8 cellular contexts compared by ENCODE assay signal in genomic region chr2:23375448-23375847, GRCh38. TPM values are rescaled to one million over a fixed set of nuclear protein-coding genes. Genes with fewer than 3 reads are reported as not detected.
DNase-seq lines count a peak whose midpoint lies in the region; ATAC-seq and FAIRE-seq lines count a peak whose summit lies in the region.

No MANE protein-coding gene starts in this region.

- no peak for FAIRE-seq in RCC 7860 (lab: Jason Lieb, UNC)

- no peak for DNase-seq in activated naive CD8-positive, alpha-beta T cell treated with anti-CD3 and anti-CD28 coated beads, Interleukin-2, amount 10 ng/mL, durations not matched to agents 7 days and 5 days
- DNase-seq in activated naive CD8-positive, alpha-beta T cell treated with anti-CD3 and anti-CD28 coated beads for 36 hours, result no peak
- peak; percentile 73 for DNase-seq in SK-N-DZ (ENCODE audit: low spot score)
- DNase-seq in HPDE6-E6E7 (ENCODE audit: extremely low spot score), result no peak
- DNase-seq in RCC 7860 (ENCODE audit: low spot score), result no peak
- no peak for DNase-seq in anterior cingulate cortex (lab: John Stamatoyannopoulos, UW)

- POLR2A ChIA-PET in activated naive CD8-positive, alpha-beta T cell treated with anti-CD3 and anti-CD28 coated beads, Interleukin-2, amount 10 ng/mL, durations not matched to agents 7 days and 5 days (lab: Charles Lee), result no interaction called here

- H3K36me3 Mint-ChIP-seq in activated naive CD8-positive, alpha-beta T cell treated with anti-CD3 and anti-CD28 coated beads, Interleukin-2, amount 10 ng/mL, durations not matched to agents 7 days and 5 days, result no peaks in the 10 kb centered on the region
- no peaks in the 10 kb centered on the region for H3K36me3 Mint-ChIP-seq in activated naive CD8-positive, alpha-beta T cell treated with anti-CD3 and anti-CD28 coated beads for 36 hours
- no peaks in the 10 kb centered on the region for H3K36me3 Mint-ChIP-seq in stimulated activated memory B cell treated with anti-CD40 and anti-IgM and Interleukin-4, amounts not matched to agents 10 μg/mL and 1 μg/mL and 100 μg/mL, for 72 hours

- H3K4me3 Mint-ChIP-seq in activated naive CD8-positive, alpha-beta T cell treated with anti-CD3 and anti-CD28 coated beads, Interleukin-2, amount 10 ng/mL, durations not matched to agents 7 days and 5 days, result no peak overlapping the region
- H3K4me3 Mint-ChIP-seq in activated naive CD8-positive, alpha-beta T cell treated with anti-CD3 and anti-CD28 coated beads for 36 hours, result no peak overlapping the region
- H3K4me3 Mint-ChIP-seq in stimulated activated memory B cell treated with anti-CD40 and anti-IgM and Interleukin-4, amounts not matched to agents 10 μg/mL and 1 μg/mL and 100 μg/mL, for 72 hours, result no peak overlapping the region

- H3K9me3 Mint-ChIP-seq in activated naive CD8-positive, alpha-beta T cell treated with anti-CD3 and anti-CD28 coated beads, Interleukin-2, amount 10 ng/mL, durations not matched to agents 7 days and 5 days, result no peaks in the 10 kb centered on the region
- no peaks in the 10 kb centered on the region for H3K9me3 Mint-ChIP-seq in activated naive CD8-positive, alpha-beta T cell treated with anti-CD3 and anti-CD28 coated beads for 36 hours
- H3K9me3 Mint-ChIP-seq in stimulated activated memory B cell treated with anti-CD40 and anti-IgM and Interleukin-4, amounts not matched to agents 10 μg/mL and 1 μg/mL and 100 μg/mL, for 72 hours, result no peaks in the 10 kb centered on the region

- H3K27ac Mint-ChIP-seq in activated naive CD8-positive, alpha-beta T cell treated with anti-CD3 and anti-CD28 coated beads, Interleukin-2, amount 10 ng/mL, durations not matched to agents 7 days and 5 days, result no peak overlapping the region
- H3K27ac Mint-ChIP-seq in activated naive CD8-positive, alpha-beta T cell treated with anti-CD3 and anti-CD28 coated beads for 36 hours, result no peak overlapping the region
- H3K27ac Mint-ChIP-seq in stimulated activated memory B cell treated with anti-CD40 and anti-IgM and Interleukin-4, amounts not matched to agents 10 μg/mL and 1 μg/mL and 100 μg/mL, for 72 hours, result no peak overlapping the region

- peaks cover 24% of the 10 kb centered on the region for H3K27me3 Mint-ChIP-seq in activated naive CD8-positive, alpha-beta T cell treated with anti-CD3 and anti-CD28 coated beads, Interleukin-2, amount 10 ng/mL, durations not matched to agents 7 days and 5 days
- peaks cover 9% of the 10 kb centered on the region for H3K27me3 Mint-ChIP-seq in activated naive CD8-positive, alpha-beta T cell treated with anti-CD3 and anti-CD28 coated beads for 36 hours
- peaks cover 16% of the 10 kb centered on the region for H3K27me3 Mint-ChIP-seq in stimulated activated memory B cell treated with anti-CD40 and anti-IgM and Interleukin-4, amounts not matched to agents 10 μg/mL and 1 μg/mL and 100 μg/mL, for 72 hours

- peaks cover 14% of the 10 kb centered on the region for H3K4me1 Mint-ChIP-seq in activated naive CD8-positive, alpha-beta T cell treated with anti-CD3 and anti-CD28 coated beads, Interleukin-2, amount 10 ng/mL, durations not matched to agents 7 days and 5 days
- H3K4me1 Mint-ChIP-seq in activated naive CD8-positive, alpha-beta T cell treated with anti-CD3 and anti-CD28 coated beads for 36 hours, result peaks cover 9% of the 10 kb centered on the region
- peaks cover 14% of the 10 kb centered on the region for H3K4me1 Mint-ChIP-seq in stimulated activated memory B cell treated with anti-CD40 and anti-IgM and Interleukin-4, amounts not matched to agents 10 μg/mL and 1 μg/mL and 100 μg/mL, for 72 hours

- ATAC-seq in activated naive CD8-positive, alpha-beta T cell treated with anti-CD3 and anti-CD28 coated beads, Interleukin-2, amount 10 ng/mL, durations not matched to agents 7 days and 5 days (ENCODE audit: low read depth), result peak; percentile 56
- peak; percentile 45 for ATAC-seq in HG03103 (IDR thresholded peaks at IDR 0.05; ENCODE audit: low read depth, unreplicated experiment)
- ATAC-seq in stimulated activated memory B cell treated with anti-CD40 and anti-IgM and Interleukin-4, amounts not matched to agents 10 μg/mL and 1 μg/mL and 100 μg/mL, for 72 hours, result peak; percentile 34

RNA-seq across cellular contexts. Expression of gene KLHL29, which starts 9.5 kb away (rescaled TPM):
- 1 to 10 TPM; 1.6 to 1.7 TPM for total RNA-seq in activated naive CD8-positive, alpha-beta T cell treated with anti-CD3 and anti-CD28 coated beads, Interleukin-2, amount 10 ng/mL, durations not matched to agents 7 days and 5 days
- total RNA-seq in activated naive CD8-positive, alpha-beta T cell treated with anti-CD3 and anti-CD28 coated beads for 36 hours, result 1 to 10 TPM; 1.2 to 1.5 TPM
- polyA plus RNA-seq in SK-N-DZ (2014; cell fraction: cytosol; rRNA removed), result 7.1 and 7.6 TPM in 2 replicates
- 8.7 and 13.2 TPM in 2 replicates for polyA plus RNA-seq in SK-N-DZ (2014; cell fraction: nucleus; rRNA removed)
